Comparison of ENCODE assay signal across 12 cellular contexts in genomic region chr20:15842872-15843271, GRCh38.
DNase-seq lines count a peak whose midpoint lies in the region; ATAC-seq, FAIRE-seq and TF ChIP-seq lines count a peak whose summit lies in the region.
"Had no signal": no experiment of that assay in that cellular context is flagged by ENCODE, and none has a peak within 500 bp of the region (broad histone marks: within the 10 kb centered on the region; RNA-seq: fewer than 3 reads in every experiment).

No MANE protein-coding gene starts in this region.

- peaks cover 7 to 14% of the 10 kb centered on the region in 2 donors for H3K36me3 Mint-ChIP-seq in naive B cell

- H3K27me3 Mint-ChIP-seq in naive B cell, result peaks cover 0 to 5% (median 0%) of the 10 kb centered on the region in 3 donors

- H3K4me3 ChIP-seq in LNCaP clone FGC (ENCODE audit: low read depth, low read length), result no peak overlapping the region

- H3K4me1 Mint-ChIP-seq in naive B cell, result peaks cover 17 to 22% (median 20%) of the 10 kb centered on the region in 3 donors

- ATAC-seq in naive B cell (ENCODE audit: low read depth in 2 of 2), result peak; percentile 52 to 78
- ATAC-seq: left lobe of liver had no signal

- TF ChIP-seq CTCF in LNCaP clone FGC (IDR thresholded peaks at IDR 0.05; ENCODE audit: control insufficient read depth, extremely low read depth, insufficient read depth), result peak; percentile 33

- no peak overlapping the region for H3K27ac Mint-ChIP-seq in naive B cell

- H3K4me3 Mint-ChIP-seq in naive B cell, result peak overlapping the region in 1 of 8 donors; percentile 45

- peak; percentile 14 for DNase-seq in DMS 273 (lab: John Stamatoyannopoulos, UW; ENCODE audit: unreplicated experiment)
- no peak for DNase-seq in DMS 273 treated with DMSO at 0.1 percent for 48 hours (lab: John Stamatoyannopoulos, UW)
- peak; percentile 14 for DNase-seq in H4 (ENCODE audit: low spot score)
- DNase-seq in LNCaP clone FGC (ENCODE audit: low read depth), result no peak
- DNase-seq in naive B cell, result peak; percentile 32
- DNase-seq in RCC 7860 (ENCODE audit: low spot score), result no peak
- DNase-seq in NCI-H226, result no peak
- no peak for DNase-seq in NCI-H510A treated with DMSO at 0.1 percent for 48 hours (lab: John Stamatoyannopoulos, UW)
- DNase-seq: NCI-H1436 treated with DMSO at 0.1 percent for 48 hours; nucleus accumbens; stimulated activated naive CD4-positive, alpha-beta T cell treated with Interleukin-2 at 50 U/mL for 16 hours had no signal

- no peak for FAIRE-seq in RCC 7860 (lab: Jason Lieb, UNC)

- peaks cover 3 to 11% (median 8%) of the 10 kb centered on the region in 7 donors for H3K9me3 Mint-ChIP-seq in naive B cell

Comparison
In these comparisons a context has a peak if more than half of its experiments do, and no peak if none do; other contexts are left out.
1. DNase-seq: peak in DMS 273 (single experiment), H4 (single experiment) and naive B cell (single experiment); none in DMS 273 treated with DMSO at 0.1 percent for 48 hours (single experiment), LNCaP clone FGC (single experiment), RCC 7860 (single experiment), NCI-H226 (single experiment) and NCI-H510A treated with DMSO at 0.1 percent for 48 hours (single experiment).